ENCODE assay signal across 15 cellular contexts in the genomic region with DNA sequence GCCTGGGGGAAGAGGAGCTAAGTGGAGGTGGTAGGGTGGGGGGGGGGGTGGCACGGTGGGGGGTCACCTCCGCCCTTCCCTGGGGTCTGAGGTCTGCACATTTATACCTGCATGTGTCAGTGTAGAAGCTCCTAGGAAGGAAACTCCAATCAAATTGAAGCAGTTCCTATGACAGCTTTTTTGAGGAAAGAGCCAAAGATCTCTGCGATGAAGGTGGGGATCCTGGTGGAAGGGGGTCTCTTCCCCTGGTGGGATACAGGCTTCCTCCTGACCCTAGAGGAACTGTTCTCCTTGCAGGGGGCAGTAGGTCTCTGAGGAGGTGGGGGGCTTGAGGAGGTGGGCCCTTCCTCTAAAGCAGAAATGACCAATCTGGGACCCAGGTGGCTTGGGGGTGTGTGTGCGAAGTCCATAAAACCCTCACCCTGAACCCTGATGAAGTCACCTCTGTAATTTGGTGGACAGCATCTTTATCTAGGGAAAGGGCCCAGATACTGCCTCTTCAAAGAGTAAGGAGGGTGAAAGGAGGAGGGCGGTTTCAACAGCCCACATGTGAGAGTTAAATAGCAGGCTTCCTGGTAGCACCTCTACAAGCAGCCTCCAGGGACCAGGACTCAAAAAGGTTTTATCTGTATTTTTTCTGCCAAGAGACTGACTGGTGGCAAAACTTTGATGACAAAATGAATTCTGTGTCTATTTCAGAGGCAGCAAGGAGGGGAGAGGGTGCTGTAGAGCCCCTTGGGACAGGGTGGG. TPM values are rescaled to one million over a fixed set of nuclear protein-coding genes. Genes with fewer than 3 reads are reported as not detected.
DNase-seq lines count a peak whose midpoint lies in the region; ATAC-seq and TF ChIP-seq lines count a peak whose summit lies in the region.
"Had no signal": no experiment of that assay in that cellular context is flagged by ENCODE, and none has a peak within 500 bp of the region (broad histone marks: within the 10 kb centered on the region; RNA-seq: fewer than 3 reads in every experiment).

No MANE protein-coding gene starts in this region.

- H3K9me3 ChIP-seq in SK-N-SH (no peaks in the 10 kb centered on the region), Caco-2 (no peaks in the 10 kb centered on the region), body of pancreas (no peaks in the 10 kb centered on the region), osteoblast (ENCODE audit: low read depth, low read length) (no peaks in the 10 kb centered on the region)
- H3K9me3 ChIP-seq: A549, thoracic aorta had no signal

- peaks cover 40% of the 10 kb centered on the region for H3K4me1 Mint-ChIP-seq in Caco-2 (ENCODE audit: low read depth, unreplicated experiment)

- H3K9me3 Mint-ChIP-seq in Caco-2 (ENCODE audit: unreplicated experiment) = no peaks in the 10 kb centered on the region

- no peak for TF ChIP-seq RAD21 in SK-N-SH (IDR thresholded peaks at IDR 0.05; ENCODE audit: low read length)

- H3K27me3 ChIP-seq in SK-N-SH (ENCODE audit: insufficient read depth) (no peaks in the 10 kb centered on the region), Caco-2 (replicated peaks; ENCODE audit: control insufficient read depth, insufficient read depth, low read length) (no peaks in the 10 kb centered on the region), body of pancreas (no peaks in the 10 kb centered on the region), osteoblast (ENCODE audit: insufficient read depth, low read length) (no peaks in the 10 kb centered on the region)

- H3K27ac ChIP-seq in SK-N-SH (ENCODE audit: low read depth in 2 of 2, low read length in 1 of 2) = no peak overlapping the region; a peak in 1 of 4 replicates
- peak overlapping the region; percentile 26 to 95 (median 86) for H3K27ac ChIP-seq in body of pancreas
- H3K27ac ChIP-seq in osteoblast (ENCODE audit: low read depth, low read length) = no peak overlapping the region
- H3K27ac ChIP-seq: A549, epithelial cell of prostate, PC-9, thoracic aorta had no signal

- POLR2A ChIA-PET in SK-N-SH (lab: Yijun Ruan, JAX) (interaction anchor here (1.0 kb wide), 1 partner anchor 29 kb away, joined by 3 read pairs; no protein-coding TSS in a partner anchor), Caco-2 (lab: Charles Lee) (no interaction called here)

- TF ChIP-seq CTCF in SK-N-SH (IDR thresholded peaks at IDR 0.05) = no peak
- no peak for TF ChIP-seq CTCF in Caco-2 (IDR thresholded peaks at IDR 0.05; ENCODE audit: insufficient read depth in 1 of 2, low read depth in 1 of 2, low read length in 1 of 2, severe bottlenecking in 1 of 2, unreplicated experiment in 1 of 2)
- TF ChIP-seq CTCF in body of pancreas (IDR thresholded peaks at IDR 0.05) = no peak
- TF ChIP-seq CTCF in osteoblast (IDR thresholded peaks at IDR 0.05; ENCODE audit: extremely low read depth, low read depth, low read length) = no peak

- no peak for ATAC-seq in SK-N-SH treated with all-trans-retinoic acid at 6 μM for 48 hours
- no peak for ATAC-seq in body of pancreas
- ATAC-seq: A549 had no signal

- no peak overlapping the region for H2AFZ ChIP-seq in SK-N-SH (ENCODE audit: low read depth)
- no peak overlapping the region for H2AFZ ChIP-seq in osteoblast (ENCODE audit: low read length)
- H2AFZ ChIP-seq: PC-9 had no signal

- peaks cover 5% of the 10 kb centered on the region for H3F3A ChIP-seq in SK-N-SH (replicated peaks; ENCODE audit: insufficient read depth)

- peaks cover 0 to 43% of the 10 kb centered on the region in 2 experiments; a peak in 2 of 4 replicates for H3K4me1 ChIP-seq in SK-N-SH (ENCODE audit: control insufficient read depth in 1 of 2, insufficient read depth in 2 of 2, low read depth in 1 of 2, low read length in 1 of 2)
- peaks cover 22% of the 10 kb centered on the region for H3K4me1 ChIP-seq in Caco-2
- peaks cover 96% of the 10 kb centered on the region for H3K4me1 ChIP-seq in body of pancreas
- H3K4me1 ChIP-seq in osteoblast (ENCODE audit: insufficient read depth, low read length) = peaks cover 19% of the 10 kb centered on the region

- CTCF ChIA-PET in SK-N-SH (lab: Yijun Ruan, JAX) = interaction anchor here (0.7 to 5.2 kb wide), 4 partner anchors 17 to 161 kb away, joined by 3 to 26 read pairs (median 4); no protein-coding TSS in a partner anchor
- CTCF ChIA-PET in Caco-2 (lab: Charles Lee) = no interaction called here

- H4K20me1 ChIP-seq in SK-N-SH (ENCODE audit: insufficient read depth) = peaks cover 96% of the 10 kb centered on the region
- peaks cover 90% of the 10 kb centered on the region for H4K20me1 ChIP-seq in osteoblast (ENCODE audit: insufficient read depth, low read length)

- no peak overlapping the region for H3K4me2 ChIP-seq in SK-N-SH
- H3K4me2 ChIP-seq in osteoblast (ENCODE audit: insufficient read depth, low read length) = no peak overlapping the region
- H3K4me2 ChIP-seq: A549, PC-9 had no signal

- no peak overlapping the region for H3K9ac ChIP-seq in SK-N-SH

- intact Hi-C loops in Caco-2 (cut with micrococcal nuclease; ENCODE audit: unreplicated experiment) (no loop called here), body of pancreas (cut with DNase I) (no loop called here)

- WGBS in SK-N-SH (ENCODE audit: low lambda C conversion rate) = 87% methylated on average over 3 of the region's 5 CpGs
- WGBS in body of pancreas, 2 donors = 78 to 85% methylated on average over 2 to 5 of the region's 5 CpGs

- no TSS peak for BruUV-seq in Caco-2 (replicated peaks; lab: Mats Ljungman, UMichigan)

- H3K4me3 ChIP-seq in SK-N-SH (ENCODE audit: low read depth in 2 of 2, low read length in 1 of 2) = no peak overlapping the region
- no peak overlapping the region for H3K4me3 ChIP-seq in Caco-2 (ENCODE audit: low read depth, low read length)
- H3K4me3 ChIP-seq in body of pancreas = no peak overlapping the region
- H3K4me3 ChIP-seq in osteoblast (ENCODE audit: insufficient read depth, low read length) = no peak overlapping the region
- H3K4me3 ChIP-seq: A549, PC-9, thoracic aorta had no signal

- peaks cover 0 to 17% of the 10 kb centered on the region in 2 experiments for H3K36me3 ChIP-seq in SK-N-SH (replicated peaks in 1 of 2; ENCODE audit: control insufficient read depth in 1 of 2, insufficient read depth in 2 of 2, low read length in 1 of 2)
- H3K36me3 ChIP-seq in Caco-2 (ENCODE audit: control insufficient read depth, insufficient read depth, low read length) = no peaks in the 10 kb centered on the region; the same call in 1 of the 2 replicates
- no peaks in the 10 kb centered on the region for H3K36me3 ChIP-seq in body of pancreas (replicated peaks in 1 of 2; ENCODE audit: insufficient read depth in 1 of 2, low read depth in 2 of 2)
- H3K36me3 ChIP-seq in osteoblast (ENCODE audit: insufficient read depth, low read length) = peaks cover 9% of the 10 kb centered on the region
- H3K36me3 ChIP-seq: thoracic aorta had no signal

- TF ChIP-seq EP300 in SK-N-SH (IDR thresholded peaks at IDR 0.05; ENCODE audit: borderline replicate concordance in 1 of 2, low read depth in 1 of 2, low read length in 1 of 2) = no peak

- TF ChIP-seq POLR2A in body of pancreas (IDR thresholded peaks at IDR 0.05) = no peak

- H3K36me3 Mint-ChIP-seq in Caco-2 (ENCODE audit: insufficient read depth, unreplicated experiment) = peaks cover 21% of the 10 kb centered on the region

- no peaks in the 10 kb centered on the region for H3K9me2 ChIP-seq in SK-N-SH

- DNase-seq in SK-N-SH (peak; percentile 15), Caco-2 (no peak), body of pancreas (no peak), osteoblast (ENCODE audit: insufficient read length, low spot score, missing footprints) (peak; percentile 61), NCI-H2107 (lab: John Stamatoyannopoulos, UW) (no peak), NCI-H69 (lab: John Stamatoyannopoulos, UW) (no peak), NK-92 (lab: John Stamatoyannopoulos, UW; ENCODE audit: unreplicated experiment) (no peak)
- DNase-seq: activated CD8-positive, alpha-beta memory T cell treated with anti-CD3 and anti-CD28 coated beads, Interleukin-2, amount 50 U/mL, for 48 hours; NCI-H1694 treated with DMSO at 0.1 percent for 48 hours; NCI-H524; PC-9 had no signal

- no peak overlapping the region for H3K4me3 Mint-ChIP-seq in Caco-2 (ENCODE audit: unreplicated experiment)

- H3K27me3 Mint-ChIP-seq in Caco-2 (ENCODE audit: insufficient read depth, unreplicated experiment) = no peaks in the 10 kb centered on the region

- peaks cover 100% of the 10 kb centered on the region for H3K79me2 ChIP-seq in SK-N-SH (ENCODE audit: insufficient read depth)
- H3K79me2 ChIP-seq in osteoblast (ENCODE audit: insufficient read depth, low read length) = peaks cover 100% of the 10 kb centered on the region

- peak overlapping the region; percentile 55 for H3K27ac Mint-ChIP-seq in Caco-2 (ENCODE audit: unreplicated experiment)

TF ChIP-seq in SK-N-SH, 30 proteins besides CTCF, POLR2A, EP300 and RAD21 (continues in another document):
- TF ChIP-seq FOSL2 (IDR thresholded peaks at IDR 0.05; ENCODE audit: borderline replicate concordance, low read depth) (no peak), MXI1 (IDR thresholded peaks at IDR 0.05; ENCODE audit: low read depth, low read length) (no peak), SIN3A (IDR thresholded peaks at IDR 0.05; ENCODE audit: borderline replicate concordance, low read depth, low read length) (no peak)

TF ChIP-seq in SK-N-SH treated with all-trans-retinoic acid at 6 μM for 48 hours, 23 proteins besides CTCF, POLR2A, EP300 and RAD21 (continues in another document):
- TF ChIP-seq RARB (CRISPR knock-in tag; IDR thresholded peaks at IDR 0.05) (no peak), TCF4 (CRISPR knock-in tag; IDR thresholded peaks at IDR 0.05; ENCODE audit: borderline replicate concordance) (no peak), PPARA (CRISPR knock-in tag; IDR thresholded peaks at IDR 0.05; ENCODE audit: borderline replicate concordance) (no peak), GLIS3 (CRISPR knock-in tag; IDR thresholded peaks at IDR 0.05) (no peak)

RNA-seq across cellular contexts. Expression of a gene that starts 12.9 kb away (rescaled TPM):
- 71.8 and 84.0 TPM in 2 replicates for polyA plus RNA-seq in SK-N-SH (2012; rRNA removed)
- 38.5 and 46.3 TPM in 2 replicates for polyA plus RNA-seq in SK-N-SH (2012; cell fraction: cytosol; rRNA removed)
- 102 and 210 TPM in 2 replicates for polyA plus RNA-seq in SK-N-SH (2012; cell fraction: nucleus; rRNA removed)
- total RNA-seq in Caco-2 (2022) (85.4 and 90.4 TPM in 2 replicates), body of pancreas (10 to 100 TPM; 62.0 to 90.0 TPM), osteoblast (40.5 and 42.1 TPM in 2 replicates)

RNA-seq across cellular contexts. Expression of a gene that starts 50.9 kb away (rescaled TPM):
- polyA plus RNA-seq in SK-N-SH (2012; rRNA removed) = 13.4 and 17.3 TPM in 2 replicates
- polyA plus RNA-seq in SK-N-SH (2012; cell fraction: cytosol; rRNA removed) = 2.8 and 4.4 TPM in 2 replicates
- 93.5 and 127 TPM in 2 replicates for polyA plus RNA-seq in SK-N-SH (2012; cell fraction: nucleus; rRNA removed)
- total RNA-seq in Caco-2 (2022) = 5.8 and 7.2 TPM in 2 replicates
- total RNA-seq in body of pancreas = 10 to 100 TPM; 18.7 to 38.6 TPM
- 10.6 and 18.1 TPM in 2 replicates for total RNA-seq in osteoblast

Comparison
In these comparisons a context has a peak if more than half of its experiments do, and no peak if none do; other contexts are left out.
1. DNase-seq: peak in SK-N-SH (single experiment) and osteoblast (single experiment); none in Caco-2 (0 of 2), body of pancreas (0 of 4), NCI-H2107 (single experiment), NCI-H69 (single experiment) and NK-92 (single experiment).
2. H3K27ac ChIP-seq: peak in body of pancreas (4 of 4); none in SK-N-SH (0 of 2) and osteoblast (single experiment).